1 cellular context compared by ENCODE assay signal in the genomic region with DNA sequence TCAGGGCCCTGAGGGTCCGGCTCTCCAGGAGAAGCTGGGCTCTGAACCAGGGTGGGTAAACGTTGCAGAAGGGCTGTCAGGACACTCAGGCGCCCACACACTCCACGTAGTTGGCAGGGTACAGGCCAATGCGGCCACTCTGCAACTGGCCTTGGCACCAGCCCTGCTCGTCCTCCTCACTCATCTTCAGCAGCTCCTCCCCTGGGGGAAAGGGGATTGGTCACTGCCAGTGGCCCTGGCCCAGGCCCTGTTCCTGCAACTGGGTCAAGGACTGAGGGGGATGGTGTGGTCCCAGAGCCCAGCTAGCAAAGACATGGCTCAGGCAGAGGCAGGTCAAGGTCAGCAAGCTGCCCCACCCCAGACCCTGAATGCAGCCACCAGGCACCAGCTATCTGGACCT.
TF ChIP-seq lines count a peak whose summit lies in the region.

No MANE protein-coding gene starts in this region.

TF ChIP-seq in HepG2, 621 proteins besides CTCF, POLR2A, EP300 and RAD21 (continued from another document and continues in another):
- TF ChIP-seq, protein P1, sequence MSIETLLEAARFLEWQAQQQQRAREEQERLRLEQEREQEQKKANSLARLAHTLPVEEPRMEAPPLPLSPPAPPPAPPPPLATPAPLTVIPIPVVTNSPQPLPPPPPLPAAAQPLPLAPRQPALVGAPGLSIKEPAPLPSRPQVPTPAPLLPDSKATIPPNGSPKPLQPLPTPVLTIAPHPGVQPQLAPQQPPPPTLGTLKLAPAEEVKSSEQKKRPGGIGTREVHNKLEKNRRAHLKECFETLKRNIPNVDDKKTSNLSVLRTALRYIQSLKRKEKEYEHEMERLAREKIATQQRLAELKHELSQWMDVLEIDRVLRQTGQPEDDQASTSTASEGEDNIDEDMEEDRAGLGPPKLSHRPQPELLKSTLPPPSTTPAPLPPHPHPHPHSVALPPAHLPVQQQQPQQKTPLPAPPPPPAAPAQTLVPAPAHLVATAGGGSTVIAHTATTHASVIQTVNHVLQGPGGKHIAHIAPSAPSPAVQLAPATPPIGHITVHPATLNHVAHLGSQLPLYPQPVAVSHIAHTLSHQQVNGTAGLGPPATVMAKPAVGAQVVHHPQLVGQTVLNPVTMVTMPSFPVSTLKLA (IDR thresholded peaks at IDR 0.05) = no peak
- TF ChIP-seq ZNF326 (CRISPR knock-in tag; IDR thresholded peaks at IDR 0.05; ENCODE audit: borderline replicate concordance) (no peak), HNF4G (IDR thresholded peaks at IDR 0.05; ENCODE audit: borderline replicate concordance, low read depth, low read length) (no peak), HNF4G (CRISPR knock-in tag; IDR thresholded peaks at IDR 0.05; ENCODE audit: borderline replicate concordance, low read depth) (no peak), SATB2 (CRISPR knock-in tag; IDR thresholded peaks at IDR 0.05) (no peak), ZNF224 (CRISPR knock-in tag; IDR thresholded peaks at IDR 0.05) (no peak), FOXJ3 (CRISPR knock-in tag; IDR thresholded peaks at IDR 0.05; ENCODE audit: borderline replicate concordance) (0 out of 2 replicates have a peak, but pooled peaks have one; percentile 64), ZSCAN9 (CRISPR knock-in tag; IDR thresholded peaks at IDR 0.05; ENCODE audit: borderline replicate concordance) (peak; percentile 57; the same call in 1 of the 2 replicates), ZNF382 (CRISPR knock-in tag; IDR thresholded peaks at IDR 0.05; ENCODE audit: borderline replicate concordance) (no peak), KAT8 (CRISPR knock-in tag; IDR thresholded peaks at IDR 0.05) (no peak), NR3C1 (CRISPR knock-in tag; IDR thresholded peaks at IDR 0.05) (no peak), TAF1 (CRISPR knock-in tag; IDR thresholded peaks at IDR 0.05) (no peak), ELF1 (CRISPR knock-in tag; IDR thresholded peaks at IDR 0.05) (0 out of 2 replicates have a peak, but pooled peaks have one; percentile 19), SP2 (CRISPR knock-in tag; IDR thresholded peaks at IDR 0.05) (no peak), ATF7 (IDR thresholded peaks at IDR 0.05) (no peak), ATF7 (CRISPR knock-in tag; IDR thresholded peaks at IDR 0.05) (no peak), ZNF713 (CRISPR knock-in tag; IDR thresholded peaks at IDR 0.05) (no peak), ATAD3A (CRISPR knock-in tag; IDR thresholded peaks at IDR 0.05) (no peak), RXRB (CRISPR knock-in tag; IDR thresholded peaks at IDR 0.05; ENCODE audit: borderline replicate concordance) (peak; percentile 93), FOXK2 (IDR thresholded peaks at IDR 0.05) (no peak), SAFB2 (CRISPR knock-in tag; IDR thresholded peaks at IDR 0.05; ENCODE audit: borderline replicate concordance, low read depth) (no peak), GTF2F1 (IDR thresholded peaks at IDR 0.05; ENCODE audit: low read length) (no peak), HOXA7 (CRISPR knock-in tag; IDR thresholded peaks at IDR 0.05) (no peak), ZBTB1 (CRISPR knock-in tag; IDR thresholded peaks at IDR 0.05; ENCODE audit: borderline replicate concordance) (no peak), ZNF629 (CRISPR knock-in tag; conservative IDR thresholded peaks at IDR 0.05) (no peak), ZSCAN29 (CRISPR knock-in tag; conservative IDR thresholded peaks at IDR 0.05) (no peak), MXI1 (IDR thresholded peaks at IDR 0.05; ENCODE audit: borderline replicate concordance, low read depth, low read length) (no peak), RAD51 (IDR thresholded peaks at IDR 0.05; ENCODE audit: borderline replicate concordance) (no peak), ZFYVE20 (CRISPR knock-in tag; IDR thresholded peaks at IDR 0.05; ENCODE audit: borderline replicate concordance, low read depth) (no peak), ZFAT (CRISPR knock-in tag; conservative IDR thresholded peaks at IDR 0.05) (no peak), ZFP62 (CRISPR knock-in tag; IDR thresholded peaks at IDR 0.05) (no peak), ATF7-NPFF (CRISPR knock-in tag; IDR thresholded peaks at IDR 0.05; ENCODE audit: low read depth) (no peak), GZF1 (CRISPR knock-in tag; IDR thresholded peaks at IDR 0.05) (no peak), XRCC5 (optimal IDR thresholded peaks at IDR 0.05; ENCODE audit: low read length) (no peak), LCORL (IDR thresholded peaks at IDR 0.05) (no peak), LCORL (CRISPR knock-in tag; IDR thresholded peaks at IDR 0.05) (peak; percentile 75), ZNF552 (CRISPR knock-in tag; IDR thresholded peaks at IDR 0.05; ENCODE audit: borderline replicate concordance) (0 out of 2 replicates have a peak, but pooled peaks have one; percentile 48), HOXA9 (CRISPR knock-in tag; IDR thresholded peaks at IDR 0.05; ENCODE audit: borderline replicate concordance) (no peak)
- TF ChIP-seq, protein P2, sequence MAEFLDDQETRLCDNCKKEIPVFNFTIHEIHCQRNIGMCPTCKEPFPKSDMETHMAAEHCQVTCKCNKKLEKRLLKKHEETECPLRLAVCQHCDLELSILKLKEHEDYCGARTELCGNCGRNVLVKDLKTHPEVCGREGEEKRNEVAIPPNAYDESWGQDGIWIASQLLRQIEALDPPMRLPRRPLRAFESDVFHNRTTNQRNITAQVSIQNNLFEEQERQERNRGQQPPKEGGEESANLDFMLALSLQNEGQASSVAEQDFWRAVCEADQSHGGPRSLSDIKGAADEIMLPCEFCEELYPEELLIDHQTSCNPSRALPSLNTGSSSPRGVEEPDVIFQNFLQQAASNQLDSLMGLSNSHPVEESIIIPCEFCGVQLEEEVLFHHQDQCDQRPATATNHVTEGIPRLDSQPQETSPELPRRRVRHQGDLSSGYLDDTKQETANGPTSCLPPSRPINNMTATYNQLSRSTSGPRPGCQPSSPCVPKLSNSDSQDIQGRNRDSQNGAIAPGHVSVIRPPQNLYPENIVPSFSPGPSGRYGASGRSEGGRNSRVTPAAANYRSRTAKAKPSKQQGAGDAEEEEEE (CRISPR knock-in tag; IDR thresholded peaks at IDR 0.05; ENCODE audit: borderline replicate concordance) = no peak
- TF ChIP-seq, protein P3, sequence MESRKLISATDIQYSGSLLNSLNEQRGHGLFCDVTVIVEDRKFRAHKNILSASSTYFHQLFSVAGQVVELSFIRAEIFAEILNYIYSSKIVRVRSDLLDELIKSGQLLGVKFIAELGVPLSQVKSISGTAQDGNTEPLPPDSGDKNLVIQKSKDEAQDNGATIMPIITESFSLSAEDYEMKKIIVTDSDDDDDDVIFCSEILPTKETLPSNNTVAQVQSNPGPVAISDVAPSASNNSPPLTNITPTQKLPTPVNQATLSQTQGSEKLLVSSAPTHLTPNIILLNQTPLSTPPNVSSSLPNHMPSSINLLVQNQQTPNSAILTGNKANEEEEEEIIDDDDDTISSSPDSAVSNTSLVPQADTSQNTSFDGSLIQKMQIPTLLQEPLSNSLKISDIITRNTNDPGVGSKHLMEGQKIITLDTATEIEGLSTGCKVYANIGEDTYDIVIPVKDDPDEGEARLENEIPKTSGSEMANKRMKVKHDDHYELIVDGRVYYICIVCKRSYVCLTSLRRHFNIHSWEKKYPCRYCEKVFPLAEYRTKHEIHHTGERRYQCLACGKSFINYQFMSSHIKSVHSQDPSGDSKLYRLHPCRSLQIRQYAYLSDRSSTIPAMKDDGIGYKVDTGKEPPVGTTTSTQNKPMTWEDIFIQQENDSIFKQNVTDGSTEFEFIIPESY (CRISPR knock-in tag; IDR thresholded peaks at IDR 0.05) = 0 out of 2 replicates have a peak, but pooled peaks have one; percentile 16
- TF ChIP-seq, protein P4, sequence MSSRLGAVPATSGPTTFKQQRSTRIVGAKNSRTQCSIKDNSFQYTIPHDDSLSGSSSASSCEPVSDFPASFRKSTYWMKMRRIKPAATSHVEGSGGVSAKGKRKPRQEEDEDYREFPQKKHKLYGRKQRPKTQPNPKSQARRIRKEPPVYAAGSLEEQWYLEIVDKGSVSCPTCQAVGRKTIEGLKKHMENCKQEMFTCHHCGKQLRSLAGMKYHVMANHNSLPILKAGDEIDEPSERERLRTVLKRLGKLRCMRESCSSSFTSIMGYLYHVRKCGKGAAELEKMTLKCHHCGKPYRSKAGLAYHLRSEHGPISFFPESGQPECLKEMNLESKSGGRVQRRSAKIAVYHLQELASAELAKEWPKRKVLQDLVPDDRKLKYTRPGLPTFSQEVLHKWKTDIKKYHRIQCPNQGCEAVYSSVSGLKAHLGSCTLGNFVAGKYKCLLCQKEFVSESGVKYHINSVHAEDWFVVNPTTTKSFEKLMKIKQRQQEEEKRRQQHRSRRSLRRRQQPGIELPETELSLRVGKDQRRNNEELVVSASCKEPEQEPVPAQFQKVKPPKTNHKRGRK (CRISPR knock-in tag; IDR thresholded peaks at IDR 0.05) = no peak
- TF ChIP-seq, protein P5, sequence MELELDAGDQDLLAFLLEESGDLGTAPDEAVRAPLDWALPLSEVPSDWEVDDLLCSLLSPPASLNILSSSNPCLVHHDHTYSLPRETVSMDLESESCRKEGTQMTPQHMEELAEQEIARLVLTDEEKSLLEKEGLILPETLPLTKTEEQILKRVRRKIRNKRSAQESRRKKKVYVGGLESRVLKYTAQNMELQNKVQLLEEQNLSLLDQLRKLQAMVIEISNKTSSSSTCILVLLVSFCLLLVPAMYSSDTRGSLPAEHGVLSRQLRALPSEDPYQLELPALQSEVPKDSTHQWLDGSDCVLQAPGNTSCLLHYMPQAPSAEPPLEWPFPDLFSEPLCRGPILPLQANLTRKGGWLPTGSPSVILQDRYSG (CRISPR knock-in tag; IDR thresholded peaks at IDR 0.05) = no peak
- TF ChIP-seq, protein P6, sequence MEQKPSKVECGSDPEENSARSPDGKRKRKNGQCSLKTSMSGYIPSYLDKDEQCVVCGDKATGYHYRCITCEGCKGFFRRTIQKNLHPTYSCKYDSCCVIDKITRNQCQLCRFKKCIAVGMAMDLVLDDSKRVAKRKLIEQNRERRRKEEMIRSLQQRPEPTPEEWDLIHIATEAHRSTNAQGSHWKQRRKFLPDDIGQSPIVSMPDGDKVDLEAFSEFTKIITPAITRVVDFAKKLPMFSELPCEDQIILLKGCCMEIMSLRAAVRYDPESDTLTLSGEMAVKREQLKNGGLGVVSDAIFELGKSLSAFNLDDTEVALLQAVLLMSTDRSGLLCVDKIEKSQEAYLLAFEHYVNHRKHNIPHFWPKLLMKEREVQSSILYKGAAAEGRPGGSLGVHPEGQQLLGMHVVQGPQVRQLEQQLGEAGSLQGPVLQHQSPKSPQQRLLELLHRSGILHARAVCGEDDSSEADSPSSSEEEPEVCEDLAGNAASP (CRISPR knock-in tag; IDR thresholded peaks at IDR 0.05; ENCODE audit: borderline replicate concordance) = peak; percentile 94
- TF ChIP-seq, protein P7, sequence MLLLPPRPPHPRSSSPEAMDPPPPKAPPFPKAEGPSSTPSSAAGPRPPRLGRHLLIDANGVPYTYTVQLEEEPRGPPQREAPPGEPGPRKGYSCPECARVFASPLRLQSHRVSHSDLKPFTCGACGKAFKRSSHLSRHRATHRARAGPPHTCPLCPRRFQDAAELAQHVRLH (CRISPR knock-in tag; IDR thresholded peaks at IDR 0.05; ENCODE audit: borderline replicate concordance, low read depth) = 0 out of 2 replicates have a peak, but pooled peaks have one; percentile 25
- TF ChIP-seq, protein P8, sequence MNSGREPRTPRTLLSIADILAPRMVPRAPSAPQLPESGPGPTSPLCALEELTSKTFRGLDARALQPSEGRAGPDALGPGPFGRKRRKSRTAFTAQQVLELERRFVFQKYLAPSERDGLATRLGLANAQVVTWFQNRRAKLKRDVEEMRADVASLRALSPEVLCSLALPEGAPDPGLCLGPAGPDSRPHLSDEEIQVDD (CRISPR knock-in tag; IDR thresholded peaks at IDR 0.05; ENCODE audit: borderline replicate concordance) = no peak
- TF ChIP-seq, protein P9, sequence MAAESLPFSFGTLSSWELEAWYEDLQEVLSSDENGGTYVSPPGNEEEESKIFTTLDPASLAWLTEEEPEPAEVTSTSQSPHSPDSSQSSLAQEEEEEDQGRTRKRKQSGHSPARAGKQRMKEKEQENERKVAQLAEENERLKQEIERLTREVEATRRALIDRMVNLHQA (CRISPR knock-in tag; IDR thresholded peaks at IDR 0.05) = no peak
- TF ChIP-seq, protein P10, sequence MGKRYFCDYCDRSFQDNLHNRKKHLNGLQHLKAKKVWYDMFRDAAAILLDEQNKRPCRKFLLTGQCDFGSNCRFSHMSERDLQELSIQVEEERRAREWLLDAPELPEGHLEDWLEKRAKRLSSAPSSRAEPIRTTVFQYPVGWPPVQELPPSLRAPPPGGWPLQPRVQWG (CRISPR knock-in tag; IDR thresholded peaks at IDR 0.05; ENCODE audit: borderline replicate concordance, low read depth) = no peak
- TF ChIP-seq, protein P11, sequence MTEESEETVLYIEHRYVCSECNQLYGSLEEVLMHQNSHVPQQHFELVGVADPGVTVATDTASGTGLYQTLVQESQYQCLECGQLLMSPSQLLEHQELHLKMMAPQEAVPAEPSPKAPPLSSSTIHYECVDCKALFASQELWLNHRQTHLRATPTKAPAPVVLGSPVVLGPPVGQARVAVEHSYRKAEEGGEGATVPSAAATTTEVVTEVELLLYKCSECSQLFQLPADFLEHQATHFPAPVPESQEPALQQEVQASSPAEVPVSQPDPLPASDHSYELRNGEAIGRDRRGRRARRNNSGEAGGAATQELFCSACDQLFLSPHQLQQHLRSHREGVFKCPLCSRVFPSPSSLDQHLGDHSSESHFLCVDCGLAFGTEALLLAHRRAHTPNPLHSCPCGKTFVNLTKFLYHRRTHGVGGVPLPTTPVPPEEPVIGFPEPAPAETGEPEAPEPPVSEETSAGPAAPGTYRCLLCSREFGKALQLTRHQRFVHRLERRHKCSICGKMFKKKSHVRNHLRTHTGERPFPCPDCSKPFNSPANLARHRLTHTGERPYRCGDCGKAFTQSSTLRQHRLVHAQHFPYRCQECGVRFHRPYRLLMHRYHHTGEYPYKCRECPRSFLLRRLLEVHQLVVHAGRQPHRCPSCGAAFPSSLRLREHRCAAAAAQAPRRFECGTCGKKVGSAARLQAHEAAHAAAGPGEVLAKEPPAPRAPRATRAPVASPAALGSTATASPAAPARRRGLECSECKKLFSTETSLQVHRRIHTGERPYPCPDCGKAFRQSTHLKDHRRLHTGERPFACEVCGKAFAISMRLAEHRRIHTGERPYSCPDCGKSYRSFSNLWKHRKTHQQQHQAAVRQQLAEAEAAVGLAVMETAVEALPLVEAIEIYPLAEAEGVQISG (CRISPR knock-in tag; IDR thresholded peaks at IDR 0.05) = peak; percentile 47
- TF ChIP-seq, protein P12, sequence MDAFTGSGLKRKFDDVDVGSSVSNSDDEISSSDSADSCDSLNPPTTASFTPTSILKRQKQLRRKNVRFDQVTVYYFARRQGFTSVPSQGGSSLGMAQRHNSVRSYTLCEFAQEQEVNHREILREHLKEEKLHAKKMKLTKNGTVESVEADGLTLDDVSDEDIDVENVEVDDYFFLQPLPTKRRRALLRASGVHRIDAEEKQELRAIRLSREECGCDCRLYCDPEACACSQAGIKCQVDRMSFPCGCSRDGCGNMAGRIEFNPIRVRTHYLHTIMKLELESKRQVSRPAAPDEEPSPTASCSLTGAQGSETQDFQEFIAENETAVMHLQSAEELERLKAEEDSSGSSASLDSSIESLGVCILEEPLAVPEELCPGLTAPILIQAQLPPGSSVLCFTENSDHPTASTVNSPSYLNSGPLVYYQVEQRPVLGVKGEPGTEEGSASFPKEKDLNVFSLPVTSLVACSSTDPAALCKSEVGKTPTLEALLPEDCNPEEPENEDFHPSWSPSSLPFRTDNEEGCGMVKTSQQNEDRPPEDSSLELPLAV (CRISPR knock-in tag; conservative IDR thresholded peaks at IDR 0.05; ENCODE audit: low read depth) = no peak
